Comparison of ENCODE assay signal across 27 cellular contexts in the genomic region with DNA sequence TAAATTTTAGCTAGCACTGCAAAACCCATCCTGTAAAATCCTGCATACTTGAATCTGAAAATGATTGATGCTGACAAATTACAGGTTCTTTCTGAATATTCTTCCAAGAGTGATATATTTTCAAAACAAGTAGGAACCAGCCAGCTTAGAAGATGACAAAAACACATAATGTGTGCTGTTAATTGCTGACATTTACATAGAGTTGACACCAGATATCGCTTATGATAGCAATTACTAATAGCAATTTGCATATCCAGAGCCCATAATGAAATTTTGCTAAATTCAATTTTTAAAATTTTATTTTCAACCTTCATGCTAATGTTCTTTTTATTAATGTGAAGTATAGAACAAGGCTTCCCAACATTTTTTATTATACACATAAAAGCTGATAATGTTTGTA.
"Had no signal": no experiment of that assay in that cellular context is flagged by ENCODE, and none has a peak within 500 bp of the region (broad histone marks: within the 10 kb centered on the region; RNA-seq: fewer than 3 reads in every experiment).

No MANE protein-coding gene starts in this region.

- H3K27me3 ChIP-seq: stomach, suprapubic skin, testis, thyroid gland, tibial artery, tibial nerve, transverse colon, upper lobe of left lung, upper lobe of right lung, uterus, vagina had no signal

- H3K36me3 ChIP-seq: stomach, suprapubic skin, thoracic aorta, thyroid gland, tibial artery, tibial nerve, transverse colon, upper lobe of left lung, upper lobe of right lung, uterus, vagina had no signal

- H3K4me3 ChIP-seq: stomach, suprapubic skin, testis, thoracic aorta, thyroid gland, tibial artery, tibial nerve, transverse colon, upper lobe of left lung, upper lobe of right lung, uterus, vagina had no signal

- FAIRE-seq: urothelium cell line had no signal

- ATAC-seq: stimulated activated effector memory CD8-positive, alpha-beta T cell treated with anti-CD3 and anti-CD28 coated beads, Interleukin-12 subunit alpha, Interleukin-12 subunit beta, amount 100 ng/mL, for 72 hours; stimulated activated memory B cell treated with anti-CD40 and anti-IgM and Interleukin-4, amounts not matched to agents 10 μg/mL and 1 μg/mL and 100 μg/mL, for 72 hours; stimulated activated naive B cell treated with anti-CD40 and anti-IgM and Interleukin-4, amounts not matched to agents 10 μg/mL and 1 μg/mL and 100 μg/mL, for 72 hours; stimulated activated naive CD8-positive, alpha-beta T cell treated with anti-CD3 and anti-CD28 coated beads, Interleukin-15, amount 100 ng/mL, for 72 hours; stimulated activated naive CD8-positive, alpha-beta T cell treated with anti-CD3 and anti-CD28 coated beads, Interleukin-15, Interleukin-2, amounts not matched to agents 100 U/mL and 50 U/mL, for 24 hours; upper lobe of right lung had no signal

- H3K27ac ChIP-seq: stomach, suprapubic skin, testis, thoracic aorta, thyroid gland, tibial artery, tibial nerve, transverse colon, upper lobe of left lung, upper lobe of right lung, uterus, vagina had no signal

- DNase-seq: stimulated activated CD4-positive, alpha-beta T cell treated with anti-CD3 and anti-CD28 coated beads, Interleukin-2, amount 100 ng/mL, for 48 hours; stimulated activated CD4-positive, alpha-beta T cell treated with anti-CD3 and anti-CD28 coated beads, Interleukin-4, amount 100 ng/mL, for 1 hour; stimulated activated CD4-positive, alpha-beta T cell treated with anti-CD3 and anti-CD28 coated beads, Interleukin-4, amount 100 ng/mL, for 24 hours; stimulated activated CD4-positive, alpha-beta T cell treated with anti-CD3 and anti-CD28 coated beads, Interleukin-4, amount 100 ng/mL, for 4 hours; stimulated activated CD8-positive, alpha-beta memory T cell treated with anti-CD3 and anti-CD28 coated beads, Interleukin-4, amount 100 ng/mL, for 48 hours; stimulated activated naive B cell treated with anti-CD40 and anti-IgM and Interleukin-4, amounts not matched to agents 10 μg/mL and 1 μg/mL and 100 μg/mL, for 72 hours; stimulated activated naive CD4-positive, alpha-beta T cell; stimulated activated naive CD4-positive, alpha-beta T cell treated with Interleukin-2 at 50 U/mL for 16 hours; stimulated activated naive CD8-positive, alpha-beta T cell treated with anti-CD3 and anti-CD28 coated beads, Interleukin-15, amount 100 ng/mL, for 72 hours; stimulated activated naive CD8-positive, alpha-beta T cell treated with anti-CD3 and anti-CD28 coated beads, Interleukin-15, Interleukin-2, amounts not matched to agents 100 U/mL and 50 U/mL, for 24 hours; stomach; substantia nigra; testis; thyroid gland; tibial artery; transverse colon; trophoblast cell; upper lobe of left lung; upper lobe of right lung; uterus had no signal

- H3K9me3 ChIP-seq: stomach, suprapubic skin, testis, thoracic aorta, thyroid gland, tibial artery, tibial nerve, transverse colon, upper lobe of left lung, upper lobe of right lung, uterus, vagina had no signal

- H3K4me1 ChIP-seq: stomach, suprapubic skin, testis, thyroid gland, tibial artery, tibial nerve, transverse colon, upper lobe of left lung, upper lobe of right lung, uterus, vagina had no signal
